1 cellular context compared by ENCODE assay signal in the genomic region with DNA sequence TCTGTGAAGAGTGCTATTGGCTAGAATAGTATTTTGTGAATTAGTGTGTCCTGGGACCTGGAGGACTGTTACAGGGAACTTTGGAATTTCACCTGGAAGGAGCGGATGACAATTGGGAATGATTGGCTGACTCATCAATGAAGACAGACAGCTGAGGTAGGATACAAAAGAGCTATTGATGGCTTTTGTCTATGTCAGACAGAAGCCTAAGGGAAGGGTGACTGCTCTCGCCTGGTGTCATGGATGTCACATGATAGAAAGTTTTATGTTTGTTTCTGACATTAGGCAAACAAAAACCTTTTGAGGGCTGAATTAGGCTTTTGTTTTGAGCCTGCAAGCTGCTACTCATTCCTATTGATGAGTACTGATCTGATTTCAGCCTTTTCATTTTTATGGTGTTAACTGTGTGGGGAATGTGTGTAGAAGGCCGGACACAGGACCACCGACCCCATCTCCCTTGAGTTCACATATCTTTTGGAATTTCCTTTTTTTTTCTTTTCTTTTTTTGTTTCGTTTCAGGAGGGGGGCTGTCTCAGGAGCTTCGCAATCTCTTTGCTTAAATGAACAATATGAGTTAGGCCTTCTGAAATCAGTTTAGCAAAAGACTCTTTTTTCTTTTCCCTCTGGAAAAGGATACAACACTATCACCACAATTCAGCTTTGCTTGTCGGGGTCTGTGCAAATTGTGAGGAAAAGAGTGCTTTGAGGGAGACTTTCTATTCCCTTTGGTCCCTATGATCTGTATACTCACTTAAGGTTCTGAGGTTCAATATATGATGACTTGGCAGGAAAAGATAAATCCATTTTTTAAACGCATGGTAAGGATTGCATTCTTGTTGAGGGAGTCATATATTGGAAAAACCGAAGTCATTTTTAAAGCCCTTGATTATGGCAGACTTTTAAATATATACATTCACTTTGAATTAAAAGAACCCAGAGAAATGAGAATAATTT.
TF ChIP-seq lines count a peak whose summit lies in the region.

No MANE protein-coding gene starts in this region.

TF ChIP-seq in HepG2, 621 proteins besides CTCF, POLR2A, EP300 and RAD21 (continued from another document and continues in another):
- TF ChIP-seq, protein P1, sequence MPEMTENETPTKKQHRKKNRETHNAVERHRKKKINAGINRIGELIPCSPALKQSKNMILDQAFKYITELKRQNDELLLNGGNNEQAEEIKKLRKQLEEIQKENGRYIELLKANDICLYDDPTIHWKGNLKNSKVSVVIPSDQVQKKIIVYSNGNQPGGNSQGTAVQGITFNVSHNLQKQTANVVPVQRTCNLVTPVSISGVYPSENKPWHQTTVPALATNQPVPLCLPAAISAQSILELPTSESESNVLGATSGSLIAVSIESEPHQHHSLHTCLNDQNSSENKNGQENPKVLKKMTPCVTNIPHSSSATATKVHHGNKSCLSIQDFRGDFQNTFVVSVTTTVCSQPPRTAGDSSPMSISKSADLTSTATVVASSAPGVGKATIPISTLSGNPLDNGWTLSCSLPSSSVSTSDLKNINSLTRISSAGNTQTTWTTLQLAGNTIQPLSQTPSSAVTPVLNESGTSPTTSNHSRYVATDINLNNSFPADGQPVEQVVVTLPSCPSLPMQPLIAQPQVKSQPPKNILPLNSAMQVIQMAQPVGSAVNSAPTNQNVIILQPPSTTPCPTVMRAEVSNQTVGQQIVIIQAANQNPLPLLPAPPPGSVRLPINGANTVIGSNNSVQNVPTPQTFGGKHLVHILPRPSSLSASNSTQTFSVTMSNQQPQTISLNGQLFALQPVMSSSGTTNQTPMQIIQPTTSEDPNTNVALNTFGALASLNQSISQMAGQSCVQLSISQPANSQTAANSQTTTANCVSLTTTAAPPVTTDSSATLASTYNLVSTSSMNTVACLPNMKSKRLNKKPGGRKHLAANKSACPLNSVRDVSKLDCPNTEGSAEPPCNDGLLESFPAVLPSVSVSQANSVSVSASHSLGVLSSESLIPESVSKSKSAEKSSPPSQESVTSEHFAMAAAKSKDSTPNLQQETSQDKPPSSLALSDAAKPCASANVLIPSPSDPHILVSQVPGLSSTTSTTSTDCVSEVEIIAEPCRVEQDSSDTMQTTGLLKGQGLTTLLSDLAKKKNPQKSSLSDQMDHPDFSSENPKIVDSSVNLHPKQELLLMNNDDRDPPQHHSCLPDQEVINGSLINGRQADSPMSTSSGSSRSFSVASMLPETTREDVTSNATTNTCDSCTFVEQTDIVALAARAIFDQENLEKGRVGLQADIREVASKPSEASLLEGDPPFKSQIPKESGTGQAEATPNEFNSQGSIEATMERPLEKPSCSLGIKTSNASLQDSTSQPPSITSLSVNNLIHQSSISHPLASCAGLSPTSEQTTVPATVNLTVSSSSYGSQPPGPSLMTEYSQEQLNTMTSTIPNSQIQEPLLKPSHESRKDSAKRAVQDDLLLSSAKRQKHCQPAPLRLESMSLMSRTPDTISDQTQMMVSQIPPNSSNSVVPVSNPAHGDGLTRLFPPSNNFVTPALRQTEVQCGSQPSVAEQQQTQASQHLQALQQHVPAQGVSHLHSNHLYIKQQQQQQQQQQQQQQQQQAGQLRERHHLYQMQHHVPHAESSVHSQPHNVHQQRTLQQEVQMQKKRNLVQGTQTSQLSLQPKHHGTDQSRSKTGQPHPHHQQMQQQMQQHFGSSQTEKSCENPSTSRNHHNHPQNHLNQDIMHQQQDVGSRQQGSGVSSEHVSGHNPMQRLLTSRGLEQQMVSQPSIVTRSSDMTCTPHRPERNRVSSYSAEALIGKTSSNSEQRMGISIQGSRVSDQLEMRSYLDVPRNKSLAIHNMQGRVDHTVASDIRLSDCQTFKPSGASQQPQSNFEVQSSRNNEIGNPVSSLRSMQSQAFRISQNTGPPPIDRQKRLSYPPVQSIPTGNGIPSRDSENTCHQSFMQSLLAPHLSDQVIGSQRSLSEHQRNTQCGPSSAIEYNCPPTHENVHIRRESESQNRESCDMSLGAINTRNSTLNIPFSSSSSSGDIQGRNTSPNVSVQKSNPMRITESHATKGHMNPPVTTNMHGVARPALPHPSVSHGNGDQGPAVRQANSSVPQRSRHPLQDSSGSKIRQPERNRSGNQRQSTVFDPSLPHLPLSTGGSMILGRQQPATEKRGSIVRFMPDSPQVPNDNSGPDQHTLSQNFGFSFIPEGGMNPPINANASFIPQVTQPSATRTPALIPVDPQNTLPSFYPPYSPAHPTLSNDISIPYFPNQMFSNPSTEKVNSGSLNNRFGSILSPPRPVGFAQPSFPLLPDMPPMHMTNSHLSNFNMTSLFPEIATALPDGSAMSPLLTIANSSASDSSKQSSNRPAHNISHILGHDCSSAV (CRISPR knock-in tag; IDR thresholded peaks at IDR 0.05; ENCODE audit: borderline replicate concordance), result no peak
- peak; percentile 53 for TF ChIP-seq CREM (IDR thresholded peaks at IDR 0.05)
- TF ChIP-seq CREM (CRISPR knock-in tag; IDR thresholded peaks at IDR 0.05), result no peak
- no peak for TF ChIP-seq HDAC6 (IDR thresholded peaks at IDR 0.05; ENCODE audit: low read depth, low read length)
- TF ChIP-seq, protein P2, sequence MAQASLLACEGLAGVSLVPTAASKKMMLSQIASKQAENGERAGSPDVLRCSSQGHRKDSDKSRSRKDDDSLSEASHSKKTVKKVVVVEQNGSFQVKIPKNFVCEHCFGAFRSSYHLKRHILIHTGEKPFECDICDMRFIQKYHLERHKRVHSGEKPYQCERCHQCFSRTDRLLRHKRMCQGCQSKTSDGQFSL (CRISPR knock-in tag; IDR thresholded peaks at IDR 0.05), result no peak
- no peak for TF ChIP-seq ZNF484 (CRISPR knock-in tag; IDR thresholded peaks at IDR 0.05; ENCODE audit: borderline replicate concordance, low read depth)
- TF ChIP-seq, protein P3, sequence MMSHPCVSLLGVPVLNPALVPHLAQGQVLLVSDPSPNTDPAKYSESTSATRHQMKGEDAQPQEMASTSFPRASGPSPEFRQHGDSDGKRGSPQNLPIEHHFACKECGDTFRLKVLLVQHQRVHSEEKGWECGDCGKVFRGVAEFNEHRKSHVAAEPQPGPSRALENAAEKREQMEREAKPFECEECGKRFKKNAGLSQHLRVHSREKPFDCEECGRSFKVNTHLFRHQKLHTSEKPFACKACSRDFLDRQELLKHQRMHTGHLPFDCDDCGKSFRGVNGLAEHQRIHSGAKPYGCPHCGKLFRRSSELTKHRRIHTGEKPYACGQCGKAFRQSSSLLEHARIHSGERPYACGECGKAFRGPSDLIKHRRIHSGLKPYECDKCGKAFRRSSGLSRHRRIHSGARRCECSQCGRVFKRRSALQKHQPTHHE (CRISPR knock-in tag; IDR thresholded peaks at IDR 0.05; ENCODE audit: borderline replicate concordance), result peak; percentile 38; the same call in 1 of the 2 replicates
- TF ChIP-seq ZNF3 (CRISPR knock-in tag; IDR thresholded peaks at IDR 0.05), result no peak
- peak; percentile 37; the same call in 1 of the 2 replicates for TF ChIP-seq TBX3 (IDR thresholded peaks at IDR 0.05; ENCODE audit: borderline replicate concordance)
- no peak for TF ChIP-seq CENPX (CRISPR knock-in tag; IDR thresholded peaks at IDR 0.05)
- no peak for TF ChIP-seq MYC (CRISPR knock-in tag; IDR thresholded peaks at IDR 0.05; ENCODE audit: borderline replicate concordance)
- TF ChIP-seq, protein P4, sequence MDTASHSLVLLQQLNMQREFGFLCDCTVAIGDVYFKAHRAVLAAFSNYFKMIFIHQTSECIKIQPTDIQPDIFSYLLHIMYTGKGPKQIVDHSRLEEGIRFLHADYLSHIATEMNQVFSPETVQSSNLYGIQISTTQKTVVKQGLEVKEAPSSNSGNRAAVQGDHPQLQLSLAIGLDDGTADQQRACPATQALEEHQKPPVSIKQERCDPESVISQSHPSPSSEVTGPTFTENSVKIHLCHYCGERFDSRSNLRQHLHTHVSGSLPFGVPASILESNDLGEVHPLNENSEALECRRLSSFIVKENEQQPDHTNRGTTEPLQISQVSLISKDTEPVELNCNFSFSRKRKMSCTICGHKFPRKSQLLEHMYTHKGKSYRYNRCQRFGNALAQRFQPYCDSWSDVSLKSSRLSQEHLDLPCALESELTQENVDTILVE (CRISPR knock-in tag; IDR thresholded peaks at IDR 0.05), result 0 out of 2 replicates have a peak, but pooled peaks have one; percentile 47
- TF ChIP-seq MED1 (CRISPR knock-in tag; IDR thresholded peaks at IDR 0.05), result peak; percentile 45
- TF ChIP-seq YEATS4 (CRISPR knock-in tag; IDR thresholded peaks at IDR 0.05; ENCODE audit: borderline replicate concordance), result no peak
- TF ChIP-seq PCBP1 (IDR thresholded peaks at IDR 0.05; ENCODE audit: borderline replicate concordance, low read depth, low read length), result no peak
- no peak for TF ChIP-seq NFE2 (CRISPR knock-in tag; IDR thresholded peaks at IDR 0.05)
- TF ChIP-seq ZBTB21 (CRISPR knock-in tag; IDR thresholded peaks at IDR 0.05), result no peak
- peak; percentile 11; the same call in 1 of the 2 replicates for TF ChIP-seq SIX4 (CRISPR knock-in tag; IDR thresholded peaks at IDR 0.05)
- TF ChIP-seq, protein P5, sequence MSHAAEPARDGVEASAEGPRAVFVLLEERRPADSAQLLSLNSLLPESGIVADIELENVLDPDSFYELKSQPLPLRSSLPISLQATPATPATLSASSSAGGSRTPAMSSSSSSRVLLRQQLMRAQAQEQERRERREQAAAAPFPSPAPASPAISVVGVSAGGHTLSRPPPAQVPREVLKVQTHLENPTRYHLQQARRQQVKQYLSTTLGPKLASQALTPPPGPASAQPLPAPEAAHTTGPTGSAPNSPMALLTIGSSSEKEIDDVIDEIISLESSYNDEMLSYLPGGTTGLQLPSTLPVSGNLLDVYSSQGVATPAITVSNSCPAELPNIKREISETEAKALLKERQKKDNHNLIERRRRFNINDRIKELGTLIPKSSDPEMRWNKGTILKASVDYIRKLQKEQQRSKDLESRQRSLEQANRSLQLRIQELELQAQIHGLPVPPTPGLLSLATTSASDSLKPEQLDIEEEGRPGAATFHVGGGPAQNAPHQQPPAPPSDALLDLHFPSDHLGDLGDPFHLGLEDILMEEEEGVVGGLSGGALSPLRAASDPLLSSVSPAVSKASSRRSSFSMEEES (CRISPR knock-in tag; IDR thresholded peaks at IDR 0.05), result peak; percentile 97
- TF ChIP-seq CENPT (CRISPR knock-in tag; IDR thresholded peaks at IDR 0.05; ENCODE audit: low read depth), result no peak
- peak; percentile 72 for TF ChIP-seq JUND (CRISPR knock-in tag; IDR thresholded peaks at IDR 0.05)
- TF ChIP-seq, protein P6, sequence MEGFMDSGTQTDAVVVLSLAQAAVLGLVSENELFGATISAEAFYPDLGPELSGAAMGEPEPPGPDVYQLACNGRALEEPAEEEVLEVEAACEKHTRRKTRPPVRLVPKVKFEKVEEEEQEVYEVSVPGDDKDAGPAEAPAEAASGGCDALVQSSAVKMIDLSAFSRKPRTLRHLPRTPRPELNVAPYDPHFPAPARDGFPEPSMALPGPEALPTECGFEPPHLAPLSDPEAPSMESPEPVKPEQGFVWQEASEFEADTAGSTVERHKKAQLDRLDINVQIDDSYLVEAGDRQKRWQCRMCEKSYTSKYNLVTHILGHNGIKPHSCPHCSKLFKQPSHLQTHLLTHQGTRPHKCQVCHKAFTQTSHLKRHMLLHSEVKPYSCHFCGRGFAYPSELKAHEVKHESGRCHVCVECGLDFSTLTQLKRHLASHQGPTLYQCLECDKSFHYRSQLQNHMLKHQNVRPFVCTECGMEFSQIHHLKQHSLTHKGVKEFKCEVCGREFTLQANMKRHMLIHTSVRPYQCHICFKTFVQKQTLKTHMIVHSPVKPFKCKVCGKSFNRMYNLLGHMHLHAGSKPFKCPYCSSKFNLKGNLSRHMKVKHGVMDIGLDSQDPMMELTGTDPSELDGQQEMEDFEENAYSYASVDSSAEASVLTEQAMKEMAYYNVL (CRISPR knock-in tag; IDR thresholded peaks at IDR 0.05; ENCODE audit: borderline replicate concordance), result peak; percentile 65; the same call in 1 of the 2 replicates
- TF ChIP-seq SALL1 (CRISPR knock-in tag; IDR thresholded peaks at IDR 0.05), result peak; percentile 79; the same call in 1 of the 2 replicates
- no peak for TF ChIP-seq NR3C1 (CRISPR knock-in tag; IDR thresholded peaks at IDR 0.05)
- TF ChIP-seq REPIN1 (CRISPR knock-in tag; IDR thresholded peaks at IDR 0.05; ENCODE audit: borderline replicate concordance, low read depth), result no peak; the same call in 1 of the 2 replicates
- no peak for TF ChIP-seq ZNF589 (CRISPR knock-in tag; conservative IDR thresholded peaks at IDR 0.05)
- TF ChIP-seq BRCA1 (CRISPR knock-in tag; IDR thresholded peaks at IDR 0.05), result no peak
- TF ChIP-seq PHF8 (CRISPR knock-in tag; IDR thresholded peaks at IDR 0.05), result no peak
- TF ChIP-seq, protein P7, sequence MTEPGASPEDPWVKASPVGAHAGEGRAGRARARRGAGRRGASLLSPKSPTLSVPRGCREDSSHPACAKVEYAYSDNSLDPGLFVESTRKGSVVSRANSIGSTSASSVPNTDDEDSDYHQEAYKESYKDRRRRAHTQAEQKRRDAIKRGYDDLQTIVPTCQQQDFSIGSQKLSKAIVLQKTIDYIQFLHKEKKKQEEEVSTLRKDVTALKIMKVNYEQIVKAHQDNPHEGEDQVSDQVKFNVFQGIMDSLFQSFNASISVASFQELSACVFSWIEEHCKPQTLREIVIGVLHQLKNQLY (CRISPR knock-in tag; IDR thresholded peaks at IDR 0.05), result peak; percentile 95
- no peak for TF ChIP-seq NFATC3 (CRISPR knock-in tag; IDR thresholded peaks at IDR 0.05)
- TF ChIP-seq, protein P8, sequence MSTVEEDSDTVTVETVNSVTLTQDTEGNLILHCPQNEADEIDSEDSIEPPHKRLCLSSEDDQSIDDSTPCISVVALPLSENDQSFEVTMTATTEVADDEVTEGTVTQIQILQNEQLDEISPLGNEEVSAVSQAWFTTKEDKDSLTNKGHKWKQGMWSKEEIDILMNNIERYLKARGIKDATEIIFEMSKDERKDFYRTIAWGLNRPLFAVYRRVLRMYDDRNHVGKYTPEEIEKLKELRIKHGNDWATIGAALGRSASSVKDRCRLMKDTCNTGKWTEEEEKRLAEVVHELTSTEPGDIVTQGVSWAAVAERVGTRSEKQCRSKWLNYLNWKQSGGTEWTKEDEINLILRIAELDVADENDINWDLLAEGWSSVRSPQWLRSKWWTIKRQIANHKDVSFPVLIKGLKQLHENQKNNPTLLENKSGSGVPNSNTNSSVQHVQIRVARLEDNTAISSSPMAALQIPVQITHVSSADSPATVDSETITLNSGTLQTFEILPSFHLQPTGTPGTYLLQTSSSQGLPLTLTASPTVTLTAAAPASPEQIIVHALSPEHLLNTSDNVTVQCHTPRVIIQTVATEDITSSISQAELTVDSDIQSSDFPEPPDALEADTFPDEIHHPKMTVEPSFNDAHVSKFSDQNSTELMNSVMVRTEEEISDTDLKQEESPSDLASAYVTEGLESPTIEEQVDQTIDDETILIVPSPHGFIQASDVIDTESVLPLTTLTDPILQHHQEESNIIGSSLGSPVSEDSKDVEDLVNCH (CRISPR knock-in tag; IDR thresholded peaks at IDR 0.05), result no peak
- no peak for TF ChIP-seq FOXC1 (CRISPR knock-in tag; IDR thresholded peaks at IDR 0.05; ENCODE audit: borderline replicate concordance)
- TF ChIP-seq ZMYM4 (CRISPR knock-in tag; IDR thresholded peaks at IDR 0.05), result peak; percentile 58
- no peak for TF ChIP-seq SOX6 (IDR thresholded peaks at IDR 0.05)
- TF ChIP-seq SOX6 (CRISPR knock-in tag; IDR thresholded peaks at IDR 0.05), result peak; percentile 99
- TF ChIP-seq HOXA3 (CRISPR knock-in tag; IDR thresholded peaks at IDR 0.05), result peak; percentile 39; the same call in 1 of the 2 replicates
- TF ChIP-seq ZNF296 (CRISPR knock-in tag; conservative IDR thresholded peaks at IDR 0.05), result no peak
